In the genomic region with DNA sequence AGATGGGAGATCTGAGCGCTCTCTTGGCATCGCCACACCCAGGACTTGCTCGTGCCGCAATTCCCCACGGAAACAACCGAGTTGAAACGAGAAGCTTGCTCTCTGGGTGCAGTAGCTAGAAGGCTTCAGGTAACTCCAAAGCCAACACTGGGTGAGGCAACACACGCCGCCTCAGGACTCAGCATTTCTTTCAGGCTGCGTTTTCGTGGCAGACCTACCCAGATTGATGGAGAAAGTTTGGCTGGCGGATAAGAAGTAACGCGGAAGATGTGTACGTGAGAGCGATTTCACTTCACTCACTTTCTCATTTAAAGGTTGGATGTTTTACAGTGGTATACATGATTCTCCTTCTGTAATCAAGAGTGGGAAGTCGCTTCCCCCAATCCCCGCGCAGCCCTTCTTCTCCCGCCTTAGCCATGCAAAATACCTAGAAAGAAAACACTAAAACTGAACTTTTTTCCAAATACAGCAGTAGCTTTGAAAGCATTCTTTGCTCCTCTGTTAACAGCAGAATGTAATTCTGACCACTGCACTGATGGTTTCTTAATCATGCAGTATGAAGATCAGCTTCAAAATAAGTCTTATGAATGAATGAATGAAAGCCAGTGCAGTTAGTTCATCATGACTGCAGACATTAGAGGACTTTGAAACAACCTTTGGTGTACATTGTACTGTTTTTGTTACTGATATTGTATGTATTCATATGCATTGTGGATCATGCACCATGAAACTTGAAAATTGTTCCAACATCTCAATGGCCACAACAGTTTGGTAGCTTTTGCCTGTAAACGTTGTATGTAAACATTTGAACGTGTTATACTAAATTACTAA, we compare ENCODE assay signal across 8 cellular contexts. TPM values are rescaled to one million over a fixed set of nuclear protein-coding genes. Genes with fewer than 3 reads are reported as not detected.
DNase-seq lines count a peak whose midpoint lies in the region; ATAC-seq, FAIRE-seq and TF ChIP-seq lines count a peak whose summit lies in the region.

No MANE protein-coding gene starts in this region.

- H3K79me2 ChIP-seq in OCI-LY7 (ENCODE audit: insufficient read depth, low read depth, low read length) (no peaks in the 10 kb centered on the region), GM12878 (ENCODE audit: control insufficient read depth, insufficient read depth, low read length) (peaks cover 72% of the 10 kb centered on the region)

- SMC1A ChIA-PET in GM12878 (lab: Charles Lee; ENCODE audit: uncharacterized antibody, unreplicated experiment): interaction anchor here (0.5 to 2.9 kb wide), 29 partner anchors 9 to 984 kb away, joined by 3 to 14 read pairs (median 3); no protein-coding TSS in a partner anchor

- H3K4me3 ChIP-seq in OCI-LY7 (ENCODE audit: low read depth, low read length, poor library complexity, severe bottlenecking): no peak overlapping the region
- H3K4me3 ChIP-seq in GM12878: peak overlapping the region; percentile 98

- no peak for DNase-seq in CD14-positive monocyte (ENCODE audit: low spot score)
- DNase-seq in GM19239 (ENCODE audit: insufficient read length, low spot score): no peak
- no peak for DNase-seq in OCI-LY7 (ENCODE audit: low spot score)
- no peak for DNase-seq in GM12878 (ENCODE audit: low read depth, low spot score)
- peak; percentile 28 for DNase-seq in iPS-NIHi7 (ENCODE audit: extremely low spot score)
- DNase-seq in stimulated activated CD4-positive, alpha-beta T cell treated with anti-CD3 and anti-CD28 coated beads, Interleukin-15, amount 100 ng/mL, for 24 hours: peak; percentile 55
- DNase-seq in SHP77 (lab: John Stamatoyannopoulos, UW): no peak

- TF ChIP-seq CTCF in CD14-positive monocyte (IDR thresholded peaks at IDR 0.05) (no peak), OCI-LY7 (conservative IDR thresholded peaks at IDR 0.05; ENCODE audit: low read length) (no peak), GM12878 (IDR thresholded peaks at IDR 0.05 in 2 of 3, conservative IDR thresholded peaks at IDR 0.05 in 1 of 3; ENCODE audit: control insufficient read depth in 2 of 3, extremely low read depth in 1 of 3, insufficient read depth in 1 of 3, low read depth in 3 of 3, low read length in 3 of 3) (no peak)

- CTCF ChIA-PET in OCI-LY7 (lab: Charles Lee; ENCODE audit: unreplicated experiment) (no interaction called here), GM12878 (lab: Yijun Ruan, JAX) (interaction anchor here (0.6 to 2.5 kb wide), 25 partner anchors 11 to 858 kb away, joined by 3 to 13 read pairs (median 3); no protein-coding TSS in a partner anchor)

- peak; percentile 91 for FAIRE-seq in GM19239 (lab: Jason Lieb, UNC)
- peak; percentile 87 for FAIRE-seq in GM12878 (lab: Jason Lieb, UNC)

- no peaks in the 10 kb centered on the region for H3K27me3 ChIP-seq in GM12878 (replicated peaks in 1 of 2; ENCODE audit: control insufficient read depth in 2 of 2, insufficient read depth in 2 of 2, low read length in 1 of 2)

- H3K36me3 ChIP-seq in OCI-LY7 (ENCODE audit: insufficient read depth, low read length): no peaks in the 10 kb centered on the region
- no peaks in the 10 kb centered on the region for H3K36me3 ChIP-seq in GM12878 (ENCODE audit: control insufficient read depth in 2 of 2, insufficient read depth in 2 of 2, low read length in 1 of 2)

- no peaks in the 10 kb centered on the region for H3K4me1 ChIP-seq in OCI-LY7 (ENCODE audit: insufficient read depth, low read length, poor library complexity, severe bottlenecking)
- H3K4me1 ChIP-seq in GM12878 (ENCODE audit: control insufficient read depth, insufficient read depth, low read length): peaks cover 4% of the 10 kb centered on the region

- peaks cover 42% of the 10 kb centered on the region for H3K4me1 Mint-ChIP-seq in CD14-positive monocyte

- intact Hi-C loops in CD14-positive monocyte (cut with micrococcal nuclease) (no loop called here), OCI-LY7 (cut with micrococcal nuclease; ENCODE audit: unreplicated experiment) (no loop called here), GM12878 (cut with micrococcal nuclease; ENCODE audit: unreplicated experiment) (loop anchor here (1.0 to 10.0 kb wide), 6 partner anchors 101 to 1107 kb away; partner anchors contain the start of gene SKIL)

- BruUV-seq in OCI-LY7 (replicated peaks; lab: Mats Ljungman, UMichigan): no TSS peak
- TSS peak; percentile 92 for BruUV-seq in GM12878 (replicated peaks; lab: Mats Ljungman, UMichigan)

- peaks cover 45 to 58% (median 52%) of the 10 kb centered on the region in 3 donors for H3K27me3 Mint-ChIP-seq in CD14-positive monocyte (ENCODE audit: low read depth in 3 of 3)

- peak; percentile 18 for ATAC-seq in HG03196 (IDR thresholded peaks at IDR 0.05; ENCODE audit: unreplicated experiment)
- ATAC-seq in GM12878: peak; percentile 32

- peak overlapping the region; percentile 97 to 99 for H3K4me3 Mint-ChIP-seq in CD14-positive monocyte

- H3K9me3 ChIP-seq in OCI-LY7 (ENCODE audit: low read length) (no peaks in the 10 kb centered on the region), GM12878 (replicated peaks; ENCODE audit: control insufficient read depth, insufficient read depth, low read length) (peaks cover 3% of the 10 kb centered on the region; the same call in 2 of the 3 replicates)

- POLR2A ChIA-PET in OCI-LY7 (lab: Charles Lee): no interaction called here
- POLR2A ChIA-PET in GM12878 (lab: Charles Lee): interaction anchor here (0.5 to 1.8 kb wide), 10 partner anchors 9 to 278 kb away, joined by 3 to 9 read pairs (median 5); no protein-coding TSS in a partner anchor

- no peaks in the 10 kb centered on the region for H4K20me1 ChIP-seq in OCI-LY7 (ENCODE audit: insufficient read depth, low read length)
- H4K20me1 ChIP-seq in GM12878 (ENCODE audit: control insufficient read depth, insufficient read depth): peaks cover 2% of the 10 kb centered on the region; the same call in 1 of the 2 replicates

- in situ Hi-C loops in GM12878 (cut with MboI): no loop called here

- 2% methylated on average over 22 of the region's 22 CpGs for WGBS in GM12878 (ENCODE audit: insufficient coverage, insufficient replicate concordance, low lambda C conversion rate, missing lambda C conversion rate)

- H3K36me3 Mint-ChIP-seq in CD14-positive monocyte: peaks cover 6 to 7% of the 10 kb centered on the region in 2 donors

- H3K27ac Mint-ChIP-seq in CD14-positive monocyte: peak overlapping the region in 1 of 7 donors; percentile 65

- H3K9me3 Mint-ChIP-seq in CD14-positive monocyte: peaks cover 0 to 13% (median 2%) of the 10 kb centered on the region in 7 donors

- no peaks in the 10 kb centered on the region; the same call in 1 of the 2 replicates for H3K9me2 ChIP-seq in OCI-LY7 (ENCODE audit: insufficient read depth, low read length)

- TF ChIP-seq POLR2A in GM12878 (IDR thresholded peaks at IDR 0.05; ENCODE audit: low read depth, low read length): no peak

- H3K4me2 ChIP-seq in OCI-LY7 (ENCODE audit: low read length): peak overlapping the region; percentile 9; the same call in 1 of the 2 replicates
- peak overlapping the region; percentile 83 for H3K4me2 ChIP-seq in GM12878 (ENCODE audit: control insufficient read depth, insufficient read depth)

- TF ChIP-seq RAD21 in GM12878 (IDR thresholded peaks at IDR 0.05; ENCODE audit: insufficient read depth, low read depth, low read length): no peak

- H3K9ac ChIP-seq in GM12878 (ENCODE audit: control insufficient read depth, insufficient read depth, low read length): peak overlapping the region; percentile 84

- TF ChIP-seq EP300 in GM12878 (IDR thresholded peaks at IDR 0.05; ENCODE audit: borderline replicate concordance in 1 of 2, control insufficient read depth in 1 of 2, low read depth in 2 of 2, low read length in 2 of 2): no peak

- H3K27ac ChIP-seq in OCI-LY7 (ENCODE audit: low read depth, low read length, poor library complexity, severe bottlenecking) (no peak overlapping the region), GM12878 (ENCODE audit: control insufficient read depth, insufficient read depth) (peak overlapping the region; percentile 80)

- H2AFZ ChIP-seq in OCI-LY7 (ENCODE audit: low read length) (no peak overlapping the region), GM12878 (ENCODE audit: control insufficient read depth, low read depth, low read length) (peak overlapping the region; percentile 50)

- RAD21 ChIA-PET in GM12878 (lab: Charles Lee; ENCODE audit: unreplicated experiment): interaction anchor here (0.5 to 2.6 kb wide), 30 partner anchors 10 to 310 kb away, joined by 3 to 13 read pairs (median 4); no protein-coding TSS in a partner anchor

TF ChIP-seq in GM12878, 131 proteins besides CTCF, POLR2A, EP300 and RAD21 (continues in another document):
- TF ChIP-seq POLR2AphosphoS5 (IDR thresholded peaks at IDR 0.05; ENCODE audit: low read length): 0 out of 2 replicates have a peak, but pooled peaks have one; percentile 26
- peak; percentile 37; the same call in 1 of the 2 replicates for TF ChIP-seq PML (IDR thresholded peaks at IDR 0.05; ENCODE audit: low read length)
- TF ChIP-seq IKZF1 (conservative IDR thresholded peaks at IDR 0.05): 0 out of 2 replicates have a peak, but pooled peaks have one; percentile 66
- peak; percentile 94 for TF ChIP-seq ZNF24 (IDR thresholded peaks at IDR 0.05)
- no peak; the same call in 1 of the 2 replicates for TF ChIP-seq RFX5 (IDR thresholded peaks at IDR 0.05; ENCODE audit: low read depth, low read length)
- TF ChIP-seq MAX (IDR thresholded peaks at IDR 0.05; ENCODE audit: low read depth, low read length): 0 out of 2 replicates have a peak, but pooled peaks have one; percentile 19

RNA-seq across cellular contexts. Expression of gene TNIK, which starts 1.1 kb away (rescaled TPM):
- polyA plus RNA-seq in CD14-positive monocyte (under 1 TPM; 0.36 to 0.75 TPM), GM12878 (2011; rRNA removed) (29.8 and 31.3 TPM in 2 replicates), GM12878 (2014; fragmentation: Illumina TruSeq; extraction: Trizol) (65.1 and 67.4 TPM in 2 replicates), GM12878 (2014; fragmentation: Nextera tagmentation; extraction: Ambion mirVana) (10 to 100 TPM; 13.9 to 15.9 TPM), GM12878 (2014; rRNA removed) (35.3 and 39.5 TPM in 2 replicates), GM12878 (2016; fragmentation: Nextera tagmentation; extraction: Ambion mirVana) (10 to 100 TPM; 53.5 to 63.5 TPM)
- not detected in 2 replicates for total RNA-seq in OCI-LY7 (2014; rRNA removed; shearing (Covaris generic))
- total RNA-seq in OCI-LY7 (2022) (not detected in 2 replicates), GM12878 (2014; rRNA removed) (44.8 and 55.4 TPM in 2 replicates), GM12878 (2014; rRNA removed; fragmentation: Illumina TruSeq; extraction: Trizol) (51.6 and 52.1 TPM in 2 replicates), GM12878 (2021) (73.6 and 74.3 TPM in 2 replicates)
- total RNA-seq in GM12878 (2013; cell fraction: nucleolus; rRNA removed): 150 and 178 TPM in 2 replicates
- 34.0 TPM for polyA plus RNA-seq in GM12878 (2011; ENCODE audit: low read depth)
- polyA plus RNA-seq in GM12878 (2011; cell fraction: cytosol; rRNA removed): 13.9 and 16.5 TPM in 2 replicates
- polyA plus RNA-seq in GM12878 (2011; cell fraction: nucleus; rRNA removed): 56.3 and 56.8 TPM in 2 replicates
- polyA plus RNA-seq in GM12878 (2012): 54.7 and 56.7 TPM in 2 replicates
- 49.2 and 55.0 TPM in 2 replicates for polyA minus RNA-seq in GM12878 (2011; rRNA and poly(A)+ RNA removed)
- 11.8 and 14.1 TPM in 2 replicates for polyA minus RNA-seq in GM12878 (2011; cell fraction: cytosol; rRNA and poly(A)+ RNA removed)
- 87.8 and 130 TPM in 2 replicates for polyA minus RNA-seq in GM12878 (2011; cell fraction: nucleus; rRNA and poly(A)+ RNA removed)

Comparison
In these comparisons a context has a peak if more than half of its experiments do, and no peak if none do; other contexts are left out.
1. DNase-seq: peak in iPS-NIHi7 (single experiment) and stimulated activated CD4-positive, alpha-beta T cell treated with anti-CD3 and anti-CD28 coated beads, Interleukin-15, amount 100 ng/mL, for 24 hours (single experiment); none in CD14-positive monocyte (single experiment), GM19239 (single experiment), OCI-LY7 (single experiment), GM12878 (single experiment) and SHP77 (0 of 2).
2. RNA of gene TNIK, which starts 1.1 kb away (total RNA-seq): 44.8 to 178 TPM in GM12878; not detected in OCI-LY7; every median in the first group is over 10 times any median in the second.